ENCODE assay signal across 37 cellular contexts in genomic region chr20:16059841-16060240, GRCh38.
"Had no signal": no experiment of that assay in that cellular context is flagged by ENCODE, and none has a peak within 500 bp of the region (broad histone marks: within the 10 kb centered on the region; RNA-seq: fewer than 3 reads in every experiment).

No MANE protein-coding gene starts in this region.

- H3K27me3 Mint-ChIP-seq: activated B cell treated with CpG ODN at 0.5 μM for 24 hours; activated CD4-positive, alpha-beta memory T cell treated with anti-CD3 and anti-CD28 coated beads, Interleukin-2, amount 10 ng/mL, durations not matched to agents 7 days and 5 days; activated CD4-positive, alpha-beta T cell treated with anti-CD3 and anti-CD28 coated beads for 36 hours; activated CD4-positive, alpha-beta T cell treated with anti-CD3 and anti-CD28 coated beads, Interleukin-2, amount 10 ng/mL, durations not matched to agents 7 days and 5 days; activated naive CD8-positive, alpha-beta T cell treated with anti-CD3 and anti-CD28 coated beads for 36 hours; activated naive CD8-positive, alpha-beta T cell treated with anti-CD3 and anti-CD28 coated beads, Interleukin-2, amount 50 U/mL, for 24 hours; effector memory CD8-positive, alpha-beta T cell; T-helper 17 cell had no signal

- H3K4me1 Mint-ChIP-seq: activated CD4-positive, alpha-beta memory T cell treated with anti-CD3 and anti-CD28 coated beads, Interleukin-2, amount 10 ng/mL, durations not matched to agents 7 days and 5 days; activated CD4-positive, alpha-beta T cell treated with anti-CD3 and anti-CD28 coated beads for 36 hours; activated CD4-positive, alpha-beta T cell treated with anti-CD3 and anti-CD28 coated beads, Interleukin-2, amount 10 ng/mL, durations not matched to agents 7 days and 5 days; activated naive CD4-positive, alpha-beta T cell treated with anti-CD3 and anti-CD28 coated beads, Interleukin-2, amount 50 U/mL, for 24 hours; activated naive CD8-positive, alpha-beta T cell treated with anti-CD3 and anti-CD28 coated beads for 36 hours; activated naive CD8-positive, alpha-beta T cell treated with anti-CD3 and anti-CD28 coated beads, Interleukin-2, amount 50 U/mL, for 24 hours; T-helper 17 cell had no signal

- H3K4me3 Mint-ChIP-seq: activated B cell treated with CpG ODN at 0.5 μM for 24 hours; activated CD4-positive, alpha-beta memory T cell treated with anti-CD3 and anti-CD28 coated beads, Interleukin-2, amount 10 ng/mL, durations not matched to agents 7 days and 5 days; activated CD4-positive, alpha-beta T cell treated with anti-CD3 and anti-CD28 coated beads for 36 hours; activated CD4-positive, alpha-beta T cell treated with anti-CD3 and anti-CD28 coated beads, Interleukin-2, amount 10 ng/mL, durations not matched to agents 7 days and 5 days; activated naive CD4-positive, alpha-beta T cell treated with anti-CD3 and anti-CD28 coated beads for 36 hours; activated naive CD4-positive, alpha-beta T cell treated with anti-CD3 and anti-CD28 coated beads, Interleukin-2, amount 50 U/mL, for 24 hours; activated naive CD8-positive, alpha-beta T cell treated with anti-CD3 and anti-CD28 coated beads for 36 hours; activated naive CD8-positive, alpha-beta T cell treated with anti-CD3 and anti-CD28 coated beads, Interleukin-2, amount 50 U/mL, for 24 hours; activated T-helper 1 cell treated with anti-CD3 and anti-CD28 coated beads, Interleukin-12 subunit alpha, Interleukin-12 subunit beta, Interleukin-2, Interleukin-4 antibody, amounts not matched to agents 30 ng/mL and 10 ng/mL and 1 ng/mL, durations not matched to agents 14 hours and 24 hours and 36 hours; effector memory CD8-positive, alpha-beta T cell; T-helper 17 cell; T-helper 2 cell treated with Interferon-gamma antibody and Interleukin-4, amounts not matched to agents 5 μg/mL and 100 μg/mL, for 36 hours had no signal

- H3K27ac Mint-ChIP-seq: activated B cell treated with CpG ODN at 0.5 μM for 24 hours; activated CD4-positive, alpha-beta memory T cell treated with anti-CD3 and anti-CD28 coated beads, Interleukin-2, amount 10 ng/mL, durations not matched to agents 7 days and 5 days; activated CD4-positive, alpha-beta T cell treated with anti-CD3 and anti-CD28 coated beads for 36 hours; activated CD4-positive, alpha-beta T cell treated with anti-CD3 and anti-CD28 coated beads, Interleukin-2, amount 10 ng/mL, durations not matched to agents 7 days and 5 days; activated naive CD4-positive, alpha-beta T cell treated with anti-CD3 and anti-CD28 coated beads for 36 hours; activated naive CD4-positive, alpha-beta T cell treated with anti-CD3 and anti-CD28 coated beads, Interleukin-2, amount 50 U/mL, for 24 hours; activated naive CD8-positive, alpha-beta T cell treated with anti-CD3 and anti-CD28 coated beads for 36 hours; activated naive CD8-positive, alpha-beta T cell treated with anti-CD3 and anti-CD28 coated beads, Interleukin-2, amount 50 U/mL, for 24 hours; activated T-helper 1 cell treated with anti-CD3 and anti-CD28 coated beads, Interleukin-12 subunit alpha, Interleukin-12 subunit beta, Interleukin-2, Interleukin-4 antibody, amounts not matched to agents 30 ng/mL and 10 ng/mL and 1 ng/mL, durations not matched to agents 14 hours and 24 hours and 36 hours; activated T-helper 2 cell treated with anti-CD3 and anti-CD28 coated beads, Interferon-gamma antibody, Interleukin-2, Interleukin-4, amounts not matched to agents 10 μg/mL and 5 μg/mL and 100 μg/mL, durations not matched to agents 14 hours and 24 hours and 36 hours; effector memory CD8-positive, alpha-beta T cell; T-helper 17 cell; T-helper 2 cell treated with Interferon-gamma antibody and Interleukin-4, amounts not matched to agents 5 μg/mL and 100 μg/mL, for 36 hours had no signal

- DNase-seq: activated B cell treated with CpG ODN at 0.5 μM for 24 hours; activated CD4-positive, alpha-beta memory T cell treated with anti-CD3 and anti-CD28 coated beads, Interleukin-2, amount 10 ng/mL, durations not matched to agents 7 days and 5 days; activated CD4-positive, alpha-beta T cell treated with anti-CD3 and anti-CD28 coated beads for 36 hours; activated CD4-positive, alpha-beta T cell treated with anti-CD3 and anti-CD28 coated beads, Interleukin-2, amount 10 ng/mL, durations not matched to agents 7 days and 5 days; activated CD4-positive, alpha-beta T cell treated with anti-CD3 and anti-CD28 coated beads, Interleukin-2, amount 50 U/mL, for 4 hours; activated CD4-positive, CD25-positive, alpha-beta regulatory T cell treated with anti-CD3 and anti-CD28 coated beads, Interleukin-2, amount 50 U/mL, for 72 hours; activated CD8-positive, alpha-beta memory T cell treated with anti-CD3 and anti-CD28 coated beads for 24 hours; activated CD8-positive, alpha-beta memory T cell treated with anti-CD3 and anti-CD28 coated beads, Interleukin-2, amount 50 U/mL, for 4 hours; activated effector memory CD4-positive, alpha-beta T cell treated with anti-CD3 and anti-CD28 coated beads, Interleukin-2, amount 50 U/mL, for 16 hours; activated naive CD4-positive, alpha-beta T cell treated with anti-CD3 and anti-CD28 coated beads for 36 hours; activated naive CD8-positive, alpha-beta T cell treated with anti-CD3 and anti-CD28 coated beads for 36 hours; activated naive CD8-positive, alpha-beta T cell treated with anti-CD3 and anti-CD28 coated beads, Interleukin-2, amount 50 U/mL, for 24 hours; activated T-cell treated with anti-CD3 and anti-CD28 coated beads, Interleukin-2, amount 50 U/mL, for 1 hour; activated T-cell treated with anti-CD3 and anti-CD28 coated beads, Interleukin-2, amount 50 U/mL, for 48 hours; adrenal gland; amygdala; aorta; body of pancreas; caudate nucleus; cortex of kidney; dermis blood vessel endothelial cell; effector CD4-positive, alpha-beta T cell; effector memory CD8-positive, alpha-beta T cell; erythroblast; foreskin keratinocyte; gastrocnemius medialis; glutamatergic neuron; heart left ventricle; T-helper 1 cell; T-helper 17 cell; T1000; WERI-Rb-1 had no signal

- H3K4me1 ChIP-seq: body of pancreas, foreskin keratinocyte, gastrocnemius medialis had no signal

- H3K36me3 Mint-ChIP-seq: activated naive CD4-positive, alpha-beta T cell treated with anti-CD3 and anti-CD28 coated beads, Interleukin-2, amount 50 U/mL, for 24 hours; activated naive CD8-positive, alpha-beta T cell treated with anti-CD3 and anti-CD28 coated beads for 36 hours had no signal

- H3K27ac ChIP-seq: adrenal gland, body of pancreas, esophagus muscularis mucosa, foreskin keratinocyte, gastrocnemius medialis, heart left ventricle, WERI-Rb-1 had no signal

- H3K9me3 Mint-ChIP-seq: activated B cell treated with CpG ODN at 0.5 μM for 24 hours; activated CD4-positive, alpha-beta T cell treated with anti-CD3 and anti-CD28 coated beads, Interleukin-2, amount 10 ng/mL, durations not matched to agents 7 days and 5 days; activated naive CD4-positive, alpha-beta T cell treated with anti-CD3 and anti-CD28 coated beads for 36 hours had no signal

- H3K27me3 ChIP-seq: adrenal gland, body of pancreas, esophagus muscularis mucosa, foreskin keratinocyte, gastrocnemius medialis, heart left ventricle had no signal

- ATAC-seq: activated CD4-positive, alpha-beta T cell treated with anti-CD3 and anti-CD28 coated beads for 36 hours; activated naive CD8-positive, alpha-beta T cell treated with anti-CD3 and anti-CD28 coated beads, Interleukin-2, amount 50 U/mL, for 24 hours; body of pancreas; effector memory CD8-positive, alpha-beta T cell; foreskin keratinocyte; gastrocnemius medialis; heart left ventricle; T-helper 17 cell had no signal

- H3K4me3 ChIP-seq: adrenal gland, body of pancreas, esophagus muscularis mucosa, gastrocnemius medialis, heart left ventricle had no signal

- H3K36me3 ChIP-seq: adrenal gland, esophagus muscularis mucosa, gastrocnemius medialis, heart left ventricle, WERI-Rb-1 had no signal

- H3K9me3 ChIP-seq: adrenal gland, body of pancreas, esophagus muscularis mucosa, gastrocnemius medialis, heart left ventricle had no signal
